In the genomic region with DNA sequence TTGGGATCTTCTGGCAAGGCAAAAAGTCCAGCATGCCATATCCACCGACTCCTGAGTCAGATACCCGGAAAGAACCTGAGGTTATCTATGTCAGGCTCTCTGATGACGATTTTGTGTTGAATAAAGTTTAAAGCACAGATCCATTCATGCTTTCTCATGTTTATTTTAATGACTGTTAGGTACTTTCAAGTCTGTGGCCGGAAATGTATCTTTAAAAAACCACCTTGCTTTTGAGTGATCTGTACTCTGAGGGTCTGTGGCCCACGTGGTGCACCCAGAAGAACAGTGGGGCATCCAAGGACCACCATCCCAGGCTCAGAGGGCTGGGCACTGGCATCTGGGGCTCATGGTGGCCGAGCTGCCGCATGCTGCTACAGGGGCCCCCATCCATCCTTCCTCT, we compare ENCODE assay signal across 23 cellular contexts.
"Had no signal": no experiment of that assay in that cellular context is flagged by ENCODE, and none has a peak within 500 bp of the region (broad histone marks: within the 10 kb centered on the region; RNA-seq: fewer than 3 reads in every experiment).

No MANE protein-coding gene starts in this region.

- DNase-seq: activated CD8-positive, alpha-beta memory T cell treated with anti-CD3 and anti-CD28 coated beads for 24 hours; activated CD8-positive, alpha-beta memory T cell treated with anti-CD3 and anti-CD28 coated beads, Interleukin-2, amount 50 U/mL, for 4 hours; activated naive CD4-positive, alpha-beta T cell; activated T-cell treated with anti-CD3 and anti-CD28 coated beads, Interleukin-2, amount 50 U/mL, for 24 hours; adrenal gland; brain microvascular endothelial cell; caudate nucleus; effector CD4-positive, alpha-beta T cell; foreskin melanocyte; kidney; lower lobe of right lung; mesendoderm; mucosa of descending colon; nucleus accumbens; right cardiac atrium; stimulated activated CD4-positive, alpha-beta T cell treated with anti-CD3 and anti-CD28 coated beads, Interleukin-12 subunit alpha, Interleukin-12 subunit beta, amount 100 ng/mL, for 4 hours; stimulated activated CD4-positive, alpha-beta T cell treated with anti-CD3 and anti-CD28 coated beads, Interleukin-4, amount 100 ng/mL, for 4 hours; stimulated activated naive CD8-positive, alpha-beta T cell treated with anti-CD3 and anti-CD28 coated beads, Interleukin-15, amount 100 ng/mL, for 72 hours; tibial artery had no signal

- H3K4me3 ChIP-seq: adrenal gland, ascending aorta, lower lobe of right lung, mucosa of descending colon, tibial artery had no signal

- H3K27me3 ChIP-seq: adrenal gland, ascending aorta had no signal

- FAIRE-seq: endometrium, kidney had no signal

- H3K79me2 ChIP-seq: parathyroid adenoma had no signal

- H3K27ac ChIP-seq: adrenal gland, ascending aorta, brain microvascular endothelial cell, lower lobe of right lung, parathyroid adenoma, tibial artery had no signal

- H3K9me3 ChIP-seq: adrenal gland, ascending aorta, lower lobe of right lung, mucosa of descending colon, tibial artery had no signal

- ATAC-seq: lower lobe of right lung; mucosa of descending colon; right cardiac atrium; stimulated activated naive CD8-positive, alpha-beta T cell treated with anti-CD3 and anti-CD28 coated beads, Interleukin-15, amount 100 ng/mL, for 72 hours; WTC11 had no signal

- H3K9ac ChIP-seq: parathyroid adenoma had no signal

- H3K36me3 ChIP-seq: adrenal gland, ascending aorta, brain microvascular endothelial cell, lower lobe of right lung, tibial artery had no signal

- H2AFZ ChIP-seq: parathyroid adenoma had no signal

- H3K4me1 ChIP-seq: ascending aorta, lower lobe of right lung had no signal
